In the genomic region with DNA sequence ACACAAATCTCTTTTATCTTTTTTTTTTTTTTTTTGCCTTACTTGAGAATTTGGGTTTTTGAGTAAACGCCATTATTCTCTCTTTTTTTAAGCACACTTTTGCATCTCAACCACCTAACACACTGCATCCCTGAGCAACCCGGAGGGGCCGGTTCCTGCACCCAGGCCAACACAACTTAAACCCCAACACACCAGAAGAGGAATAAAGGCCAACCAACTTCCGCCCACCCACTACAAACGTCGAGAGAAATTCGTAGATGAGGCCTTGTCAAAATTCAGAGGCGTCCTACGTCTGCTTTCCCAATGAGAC, we compare ENCODE assay signal across 1 cellular context.
TF ChIP-seq lines count a peak whose summit lies in the region.

No MANE protein-coding gene starts in this region.

TF ChIP-seq in GM12878, 131 proteins besides CTCF, POLR2A, EP300 and RAD21 (continued from another document):
- TF ChIP-seq, protein P1, sequence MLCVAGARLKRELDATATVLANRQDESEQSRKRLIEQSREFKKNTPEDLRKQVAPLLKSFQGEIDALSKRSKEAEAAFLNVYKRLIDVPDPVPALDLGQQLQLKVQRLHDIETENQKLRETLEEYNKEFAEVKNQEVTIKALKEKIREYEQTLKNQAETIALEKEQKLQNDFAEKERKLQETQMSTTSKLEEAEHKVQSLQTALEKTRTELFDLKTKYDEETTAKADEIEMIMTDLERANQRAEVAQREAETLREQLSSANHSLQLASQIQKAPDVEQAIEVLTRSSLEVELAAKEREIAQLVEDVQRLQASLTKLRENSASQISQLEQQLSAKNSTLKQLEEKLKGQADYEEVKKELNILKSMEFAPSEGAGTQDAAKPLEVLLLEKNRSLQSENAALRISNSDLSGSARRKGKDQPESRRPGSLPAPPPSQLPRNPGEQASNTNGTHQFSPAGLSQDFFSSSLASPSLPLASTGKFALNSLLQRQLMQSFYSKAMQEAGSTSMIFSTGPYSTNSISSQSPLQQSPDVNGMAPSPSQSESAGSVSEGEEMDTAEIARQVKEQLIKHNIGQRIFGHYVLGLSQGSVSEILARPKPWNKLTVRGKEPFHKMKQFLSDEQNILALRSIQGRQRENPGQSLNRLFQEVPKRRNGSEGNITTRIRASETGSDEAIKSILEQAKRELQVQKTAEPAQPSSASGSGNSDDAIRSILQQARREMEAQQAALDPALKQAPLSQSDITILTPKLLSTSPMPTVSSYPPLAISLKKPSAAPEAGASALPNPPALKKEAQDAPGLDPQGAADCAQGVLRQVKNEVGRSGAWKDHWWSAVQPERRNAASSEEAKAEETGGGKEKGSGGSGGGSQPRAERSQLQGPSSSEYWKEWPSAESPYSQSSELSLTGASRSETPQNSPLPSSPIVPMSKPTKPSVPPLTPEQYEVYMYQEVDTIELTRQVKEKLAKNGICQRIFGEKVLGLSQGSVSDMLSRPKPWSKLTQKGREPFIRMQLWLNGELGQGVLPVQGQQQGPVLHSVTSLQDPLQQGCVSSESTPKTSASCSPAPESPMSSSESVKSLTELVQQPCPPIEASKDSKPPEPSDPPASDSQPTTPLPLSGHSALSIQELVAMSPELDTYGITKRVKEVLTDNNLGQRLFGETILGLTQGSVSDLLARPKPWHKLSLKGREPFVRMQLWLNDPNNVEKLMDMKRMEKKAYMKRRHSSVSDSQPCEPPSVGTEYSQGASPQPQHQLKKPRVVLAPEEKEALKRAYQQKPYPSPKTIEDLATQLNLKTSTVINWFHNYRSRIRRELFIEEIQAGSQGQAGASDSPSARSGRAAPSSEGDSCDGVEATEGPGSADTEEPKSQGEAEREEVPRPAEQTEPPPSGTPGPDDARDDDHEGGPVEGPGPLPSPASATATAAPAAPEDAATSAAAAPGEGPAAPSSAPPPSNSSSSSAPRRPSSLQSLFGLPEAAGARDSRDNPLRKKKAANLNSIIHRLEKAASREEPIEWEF (IDR thresholded peaks at IDR 0.05; ENCODE audit: insufficient replicate concordance, low read depth, low read length), result peak; percentile 28
- TF ChIP-seq POLR2AphosphoS5 (IDR thresholded peaks at IDR 0.05; ENCODE audit: low read length) (no peak), GATAD2B (conservative IDR thresholded peaks at IDR 0.05; ENCODE audit: low read depth) (no peak), SPI1 (IDR thresholded peaks at IDR 0.05; ENCODE audit: borderline replicate concordance, insufficient read depth, low read depth, low read length) (peak; percentile 54; the same call in 1 of the 2 replicates)
